Comparison of ENCODE assay signal across 20 cellular contexts in genomic region chr12:9348906-9349518, GRCh38.
"Had no signal": no experiment of that assay in that cellular context is flagged by ENCODE, and none has a peak within 500 bp of the region (broad histone marks: within the 10 kb centered on the region; RNA-seq: fewer than 3 reads in every experiment).

No MANE protein-coding gene starts in this region.

- H3K4me3 ChIP-seq: MG63, SJSA1, SK-N-MC had no signal

- FAIRE-seq: RCC 7860 had no signal

- H3K36me3 ChIP-seq: MG63, SJSA1 had no signal

- H3K27me3 ChIP-seq: MG63, SJSA1 had no signal

- DNase-seq: KBM-7, MG63, NCI-H1092, NCI-H1436, NCI-H187, NCI-H2029, NCI-H2081 treated with DMSO at 0.1 percent for 48 hours, NCI-H2171, NCI-H226, NCI-H446, NCI-H510A, NCI-H524 treated with DMSO at 0.1 percent for 48 hours, NCI-H69, NCI-H774, Right ventricle myocardium superior, RPMI8226, SIG-M5 had no signal

- H3K27ac ChIP-seq: SJSA1, SK-N-MC had no signal

- H3K9me3 ChIP-seq: MG63 had no signal
